In genomic region chr14:104370256-104370870, GRCh38 we compare ENCODE assay signal across 10 cellular contexts.
A peak's percentile ranks its signal among the peaks of the same experiment; 100 is the strongest.
DNase-seq lines count a peak whose midpoint lies in the region; ATAC-seq, FAIRE-seq and TF ChIP-seq lines count a peak whose summit lies in the region.
"Had no signal": no experiment of that assay in that cellular context is flagged by ENCODE, and none has a peak within 500 bp of the region (broad histone marks: within the 10 kb centered on the region; RNA-seq: fewer than 3 reads in every experiment).

No MANE protein-coding gene starts in this region.

- H3K27ac Mint-ChIP-seq in activated CD4-positive, alpha-beta T cell treated with anti-CD3 and anti-CD28 coated beads, Interleukin-2, amount 10 ng/mL, durations not matched to agents 24 days and 14 days: no peak overlapping the region
- no peak overlapping the region for H3K27ac Mint-ChIP-seq in activated CD8-positive, alpha-beta memory T cell treated with anti-CD3 and anti-CD28 coated beads, Interleukin-2, amount 10 ng/mL, durations not matched to agents 7 days and 5 days
- H3K27ac Mint-ChIP-seq: activated T-helper 17 cell treated with anti-CD3 and anti-CD28 coated beads, Interleukin-2, amount 50 U/mL, for 72 hours had no signal

- 17% methylated on average over 17 of the region's 22 CpGs for WGBS in K562 (ENCODE audit: insufficient coverage, low coverage, missing lambda C conversion rate)

- intact Hi-C loops in K562 (cut with micrococcal nuclease): no loop called here
- intact Hi-C loops in activated CD4-positive, alpha-beta T cell treated with anti-CD3 and anti-CD28 coated beads, Interleukin-2, amount 10 ng/mL, durations not matched to agents 24 days and 14 days (cut with micrococcal nuclease): no loop called here

- FAIRE-seq in K562 (lab: Jason Lieb, UNC): no peak

- DNase-seq in DMS79 (lab: John Stamatoyannopoulos, UW): peak; percentile 91
- peak; percentile 46 for DNase-seq in NCI-H1092 (lab: John Stamatoyannopoulos, UW)
- DNase-seq in K562 (ENCODE audit: extremely low read depth in 1 of 4, low spot score in 3 of 4): peak in 1 of 4 experiments; percentile 14
- peak; percentile 21 for DNase-seq in midbrain (lab: John Stamatoyannopoulos, UW)
- no peak for DNase-seq in activated T-cell treated with anti-CD3 and anti-CD28 coated beads for 4 hours
- no peak for DNase-seq in activated CD4-positive, alpha-beta T cell treated with anti-CD3 and anti-CD28 coated beads, Interleukin-2, amount 10 ng/mL, durations not matched to agents 24 days and 14 days
- no peak for DNase-seq in activated CD8-positive, alpha-beta memory T cell treated with anti-CD3 and anti-CD28 coated beads, Interleukin-2, amount 10 ng/mL, durations not matched to agents 7 days and 5 days
- DNase-seq in OCI-M1 (lab: John Stamatoyannopoulos, UW): no peak

- H3K4me3 ChIP-seq in K562: no peak overlapping the region
- H3K4me3 ChIP-seq: tibial nerve had no signal

- H3K9me1 ChIP-seq in K562 (ENCODE audit: control insufficient read depth, insufficient read depth, low read length): no peaks in the 10 kb centered on the region

- peak; percentile 79 for ATAC-seq in K562
- no peak for ATAC-seq in activated CD8-positive, alpha-beta memory T cell treated with anti-CD3 and anti-CD28 coated beads, Interleukin-2, amount 10 ng/mL, durations not matched to agents 7 days and 5 days
- ATAC-seq: activated T-helper 17 cell treated with anti-CD3 and anti-CD28 coated beads, Interleukin-2, amount 50 U/mL, for 72 hours had no signal

- TF ChIP-seq POLR2A in K562 (conservative IDR thresholded peaks at IDR 0.05): no peak

- H3K4me2 ChIP-seq in K562 (ENCODE audit: insufficient read depth, low read length): no peak overlapping the region

- H3K79me2 ChIP-seq in K562 (ENCODE audit: control insufficient read depth, insufficient read depth, low read length): no peaks in the 10 kb centered on the region

- no peaks in the 10 kb centered on the region for H3K27me3 Mint-ChIP-seq in activated CD4-positive, alpha-beta T cell treated with anti-CD3 and anti-CD28 coated beads, Interleukin-2, amount 10 ng/mL, durations not matched to agents 24 days and 14 days
- H3K27me3 Mint-ChIP-seq in activated CD8-positive, alpha-beta memory T cell treated with anti-CD3 and anti-CD28 coated beads, Interleukin-2, amount 10 ng/mL, durations not matched to agents 7 days and 5 days: no peaks in the 10 kb centered on the region
- H3K27me3 Mint-ChIP-seq: activated T-helper 17 cell treated with anti-CD3 and anti-CD28 coated beads, Interleukin-2, amount 50 U/mL, for 72 hours had no signal

- H3K36me3 Mint-ChIP-seq in activated CD4-positive, alpha-beta T cell treated with anti-CD3 and anti-CD28 coated beads, Interleukin-2, amount 10 ng/mL, durations not matched to agents 24 days and 14 days (ENCODE audit: low read depth): no peaks in the 10 kb centered on the region
- H3K36me3 Mint-ChIP-seq in activated CD8-positive, alpha-beta memory T cell treated with anti-CD3 and anti-CD28 coated beads, Interleukin-2, amount 10 ng/mL, durations not matched to agents 7 days and 5 days: no peaks in the 10 kb centered on the region

- TF ChIP-seq EP300 in K562 (IDR thresholded peaks at IDR 0.05; ENCODE audit: low read length): no peak

- no TSS peak for BruUV-seq in K562 (replicated peaks; lab: Mats Ljungman, UMichigan)

- no peaks in the 10 kb centered on the region for H4K20me1 ChIP-seq in K562 (replicated peaks; ENCODE audit: control insufficient read depth, insufficient read depth, low read length)

- H3K4me1 ChIP-seq in K562 (replicated peaks in 1 of 2; ENCODE audit: control insufficient read depth in 2 of 2, insufficient read depth in 2 of 2, low read length in 2 of 2): no peaks in the 10 kb centered on the region
- H3K4me1 ChIP-seq: tibial nerve had no signal

- CTCF ChIA-PET in K562 (lab: Yijun Ruan, JAX; ENCODE audit: low intra/inter-chr PET ratio): no interaction called here
- CTCF ChIA-PET in activated CD8-positive, alpha-beta memory T cell treated with anti-CD3 and anti-CD28 coated beads, Interleukin-2, amount 10 ng/mL, durations not matched to agents 7 days and 5 days (lab: Charles Lee): no interaction called here

- H3K9me3 Mint-ChIP-seq in activated CD4-positive, alpha-beta T cell treated with anti-CD3 and anti-CD28 coated beads, Interleukin-2, amount 10 ng/mL, durations not matched to agents 24 days and 14 days: no peaks in the 10 kb centered on the region
- H3K9me3 Mint-ChIP-seq in activated CD8-positive, alpha-beta memory T cell treated with anti-CD3 and anti-CD28 coated beads, Interleukin-2, amount 10 ng/mL, durations not matched to agents 7 days and 5 days (ENCODE audit: low read depth): no peaks in the 10 kb centered on the region
- H3K9me3 Mint-ChIP-seq: activated T-helper 17 cell treated with anti-CD3 and anti-CD28 coated beads, Interleukin-2, amount 50 U/mL, for 72 hours had no signal

- POLR2A ChIA-PET in K562 (lab: Yijun Ruan, JAX): no interaction called here

- no peaks in the 10 kb centered on the region for H3K36me3 ChIP-seq in K562 (ENCODE audit: control insufficient read depth, insufficient read depth, low read length)
- H3K36me3 ChIP-seq: tibial nerve had no signal

- H3K9me3 ChIP-seq in K562 (replicated peaks; ENCODE audit: control insufficient read depth, insufficient read depth, low read depth, low read length): no peaks in the 10 kb centered on the region

- peak in 1 of 2 experiments; percentile 36; a peak in 1 of 4 replicates for TF ChIP-seq RAD21 in K562 (CRISPR knock-in tag; conservative IDR thresholded peaks at IDR 0.05 in 1 of 2, IDR thresholded peaks at IDR 0.05 in 1 of 2)

- peak; percentile 43 to 56 (median 47); a peak in 5 of 6 replicates for TF ChIP-seq CTCF in K562 (IDR thresholded peaks at IDR 0.05 in 2 of 3, conservative IDR thresholded peaks at IDR 0.05 in 1 of 3; ENCODE audit: insufficient read depth in 2 of 3, low read depth in 1 of 3, low read length in 3 of 3)

- no peak overlapping the region for H3K27ac ChIP-seq in K562 (ENCODE audit: extremely low read depth, low read depth, low read length)
- H3K27ac ChIP-seq: tibial nerve had no signal

- no peak overlapping the region for H3K9ac ChIP-seq in K562 (ENCODE audit: insufficient read depth in 1 of 2, low read depth in 2 of 2, low read length in 2 of 2)

- H2AFZ ChIP-seq in K562 (ENCODE audit: low read depth, low read length): no peak overlapping the region

- H3K27me3 ChIP-seq in K562 (ENCODE audit: control insufficient read depth in 2 of 2, insufficient read depth in 2 of 2, low read length in 2 of 2): peaks cover 0 to 4% of the 10 kb centered on the region in 2 experiments; a peak in 1 of 5 replicates
- H3K27me3 ChIP-seq: tibial nerve had no signal

- H3K4me3 Mint-ChIP-seq in activated CD4-positive, alpha-beta T cell treated with anti-CD3 and anti-CD28 coated beads, Interleukin-2, amount 10 ng/mL, durations not matched to agents 24 days and 14 days: no peak overlapping the region
- H3K4me3 Mint-ChIP-seq in activated CD8-positive, alpha-beta memory T cell treated with anti-CD3 and anti-CD28 coated beads, Interleukin-2, amount 10 ng/mL, durations not matched to agents 7 days and 5 days: no peak overlapping the region
- H3K4me3 Mint-ChIP-seq: activated T-helper 17 cell treated with anti-CD3 and anti-CD28 coated beads, Interleukin-2, amount 50 U/mL, for 72 hours had no signal

- in situ Hi-C loops in K562 (cut with MboI): no loop called here

- H3K4me1 Mint-ChIP-seq in activated CD4-positive, alpha-beta T cell treated with anti-CD3 and anti-CD28 coated beads, Interleukin-2, amount 10 ng/mL, durations not matched to agents 24 days and 14 days: no peaks in the 10 kb centered on the region
- no peaks in the 10 kb centered on the region for H3K4me1 Mint-ChIP-seq in activated CD8-positive, alpha-beta memory T cell treated with anti-CD3 and anti-CD28 coated beads, Interleukin-2, amount 10 ng/mL, durations not matched to agents 7 days and 5 days
- H3K4me1 Mint-ChIP-seq: activated T-helper 17 cell treated with anti-CD3 and anti-CD28 coated beads, Interleukin-2, amount 50 U/mL, for 72 hours had no signal

TF ChIP-seq in K562, 482 proteins besides CTCF, POLR2A, EP300 and RAD21:
- TF ChIP-seq SMC3 (conservative IDR thresholded peaks at IDR 0.05; ENCODE audit: insufficient read depth, low read depth, low read length) (0 out of 2 replicates have a peak, but pooled peaks have one; percentile 22), ATF6 (CRISPR knock-in tag; IDR thresholded peaks at IDR 0.05) (no peak)

Comparison
In these comparisons a context has a peak if more than half of its experiments do, and no peak if none do; other contexts are left out.
1. DNase-seq: peak in DMS79 (single experiment), NCI-H1092 (single experiment) and midbrain (single experiment); none in activated T-cell treated with anti-CD3 and anti-CD28 coated beads for 4 hours (single experiment), activated CD4-positive, alpha-beta T cell treated with anti-CD3 and anti-CD28 coated beads, Interleukin-2, amount 10 ng/mL, durations not matched to agents 24 days and 14 days (single experiment), activated CD8-positive, alpha-beta memory T cell treated with anti-CD3 and anti-CD28 coated beads, Interleukin-2, amount 10 ng/mL, durations not matched to agents 7 days and 5 days (single experiment) and OCI-M1 (single experiment).